26 cellular contexts compared by ENCODE assay signal in the genomic region with DNA sequence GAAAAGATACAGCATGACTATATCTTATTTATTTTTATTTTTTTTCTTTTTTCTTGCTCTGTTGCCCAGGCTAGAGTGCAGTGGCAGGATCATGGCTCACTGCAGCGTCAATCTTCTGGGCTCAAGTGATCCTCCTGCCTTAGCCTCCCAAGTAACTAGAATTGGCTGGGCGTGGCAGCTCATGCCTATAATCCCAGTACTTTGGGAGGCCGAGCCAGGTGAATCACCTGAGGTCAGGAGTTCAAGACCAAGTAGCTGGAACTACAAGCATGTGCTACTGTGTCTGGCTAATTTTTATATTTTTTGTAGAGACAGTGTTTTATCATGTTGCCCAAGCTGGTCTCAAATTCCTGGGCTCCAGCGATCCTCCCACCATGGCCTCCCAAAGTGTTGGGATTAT.
"Had no signal": no experiment of that assay in that cellular context is flagged by ENCODE, and none has a peak within 500 bp of the region (broad histone marks: within the 10 kb centered on the region; RNA-seq: fewer than 3 reads in every experiment).

No MANE protein-coding gene starts in this region.

- H3K4me1 Mint-ChIP-seq: activated naive CD8-positive, alpha-beta T cell treated with anti-CD3 and anti-CD28 coated beads, Interleukin-2, amount 10 ng/mL, durations not matched to agents 7 days and 5 days; neural crest cell; T-helper 17 cell had no signal

- H3K4me1 ChIP-seq: esophagus squamous epithelium, gastrocnemius medialis, lower lobe of right lung, sigmoid colon, transverse colon, uterus had no signal

- H3K36me3 Mint-ChIP-seq: activated naive CD8-positive, alpha-beta T cell treated with anti-CD3 and anti-CD28 coated beads, Interleukin-2, amount 10 ng/mL, durations not matched to agents 7 days and 5 days; naive thymus-derived CD4-positive, alpha-beta T cell; stimulated activated naive B cell treated with anti-CD40 and anti-IgM and Interleukin-4, amounts not matched to agents 10 μg/mL and 1 μg/mL and 100 μg/mL, for 72 hours had no signal

- H3K36me3 ChIP-seq: cardiac muscle cell, esophagus squamous epithelium, gastrocnemius medialis, lower lobe of right lung, sigmoid colon, transverse colon, uterus had no signal

- DNase-seq: activated CD4-positive, alpha-beta T cell treated with anti-CD3 and anti-CD28 coated beads for 4 hours; activated CD4-positive, alpha-beta T cell treated with anti-CD3 and anti-CD28 coated beads, Interleukin-2, amount 50 U/mL, for 48 hours; activated CD4-positive, CD25-positive, alpha-beta regulatory T cell; activated effector memory CD4-positive, alpha-beta T cell treated with Interleukin-2 at 50 U/mL for 16 hours; activated naive CD4-positive, alpha-beta T cell treated with anti-CD3 and anti-CD28 coated beads for 36 hours; activated naive CD8-positive, alpha-beta T cell treated with anti-CD3 and anti-CD28 coated beads, Interleukin-2, amount 10 ng/mL, durations not matched to agents 7 days and 5 days; activated T-cell treated with anti-CD3 and anti-CD28 coated beads, Interleukin-2, amount 50 U/mL, for 48 hours; amniotic stem cell; dermis blood vessel endothelial cell; effector memory CD4-positive, alpha-beta T cell; esophagus squamous epithelium; gastrocnemius medialis; kidney; lower lobe of right lung; naive thymus-derived CD4-positive, alpha-beta T cell; occipital lobe; sigmoid colon; stimulated activated CD4-positive, alpha-beta T cell treated with anti-CD3 and anti-CD28 coated beads, Interleukin-15, amount 100 ng/mL, for 24 hours; stimulated activated naive B cell treated with anti-CD40 and anti-IgM and Interleukin-4, amounts not matched to agents 10 μg/mL and 1 μg/mL and 100 μg/mL, for 72 hours; T-helper 17 cell; transverse colon; uterus had no signal

- H3K27ac ChIP-seq: cardiac muscle cell, esophagus squamous epithelium, gastrocnemius medialis, lower lobe of right lung, sigmoid colon, transverse colon, uterus had no signal

- H3K9me3 ChIP-seq: esophagus squamous epithelium, gastrocnemius medialis, lower lobe of right lung, sigmoid colon, transverse colon, uterus had no signal

- H3K9me3 Mint-ChIP-seq: activated naive CD4-positive, alpha-beta T cell treated with anti-CD3 and anti-CD28 coated beads for 36 hours; activated naive CD8-positive, alpha-beta T cell treated with anti-CD3 and anti-CD28 coated beads, Interleukin-2, amount 10 ng/mL, durations not matched to agents 7 days and 5 days; neural crest cell; stimulated activated naive B cell treated with anti-CD40 and anti-IgM and Interleukin-4, amounts not matched to agents 10 μg/mL and 1 μg/mL and 100 μg/mL, for 72 hours had no signal

- H3K27ac Mint-ChIP-seq: activated naive CD4-positive, alpha-beta T cell treated with anti-CD3 and anti-CD28 coated beads for 36 hours; activated naive CD8-positive, alpha-beta T cell treated with anti-CD3 and anti-CD28 coated beads, Interleukin-2, amount 10 ng/mL, durations not matched to agents 7 days and 5 days; naive thymus-derived CD4-positive, alpha-beta T cell; stimulated activated naive B cell treated with anti-CD40 and anti-IgM and Interleukin-4, amounts not matched to agents 10 μg/mL and 1 μg/mL and 100 μg/mL, for 72 hours; T-helper 17 cell had no signal

- H3K4me2 ChIP-seq: smooth muscle cell had no signal

- H3K4me3 ChIP-seq: cardiac muscle cell, esophagus squamous epithelium, gastrocnemius medialis, lower lobe of right lung, sigmoid colon, smooth muscle cell, transverse colon, uterus had no signal

- H3K4me3 Mint-ChIP-seq: activated naive CD4-positive, alpha-beta T cell treated with anti-CD3 and anti-CD28 coated beads for 36 hours; activated naive CD8-positive, alpha-beta T cell treated with anti-CD3 and anti-CD28 coated beads, Interleukin-2, amount 10 ng/mL, durations not matched to agents 7 days and 5 days; naive thymus-derived CD4-positive, alpha-beta T cell; neural crest cell; stimulated activated naive B cell treated with anti-CD40 and anti-IgM and Interleukin-4, amounts not matched to agents 10 μg/mL and 1 μg/mL and 100 μg/mL, for 72 hours; T-helper 17 cell had no signal

- H3K27me3 ChIP-seq: cardiac muscle cell, esophagus squamous epithelium, gastrocnemius medialis, sigmoid colon, transverse colon, uterus had no signal

- ATAC-seq: gastrocnemius medialis; left lobe of liver; lower lobe of right lung; naive thymus-derived CD4-positive, alpha-beta T cell; stimulated activated naive B cell treated with anti-CD40 and anti-IgM and Interleukin-4, amounts not matched to agents 10 μg/mL and 1 μg/mL and 100 μg/mL, for 72 hours; T-helper 17 cell had no signal
